In genomic region chr7:98280296-98280695, GRCh38 we compare ENCODE assay signal across 8 cellular contexts. TPM values are rescaled to one million over a fixed set of nuclear protein-coding genes. Genes with fewer than 3 reads are reported as not detected.
DNase-seq lines count a peak whose midpoint lies in the region; ATAC-seq and TF ChIP-seq lines count a peak whose summit lies in the region.

No MANE protein-coding gene starts in this region.

- no peak for DNase-seq in CD8-positive, alpha-beta T cell
- DNase-seq in endodermal cell (no peak), T-helper 9 cell (no peak), NCI-H2081 (lab: John Stamatoyannopoulos, UW) (no peak), SKM-1 (lab: John Stamatoyannopoulos, UW; ENCODE audit: unreplicated experiment) (no peak)

- no peaks in the 10 kb centered on the region for H3K27me3 ChIP-seq in CD8-positive, alpha-beta T cell (ENCODE audit: insufficient read depth, low read length)
- H3K27me3 ChIP-seq in OCI-LY1 (ENCODE audit: insufficient read depth, low read length) = no peaks in the 10 kb centered on the region
- no peaks in the 10 kb centered on the region for H3K27me3 ChIP-seq in endodermal cell (ENCODE audit: control insufficient read depth, insufficient read depth, low read length, poor library complexity, severe bottlenecking)
- no peaks in the 10 kb centered on the region for H3K27me3 ChIP-seq in neutrophil

- H3K4me1 ChIP-seq in CD8-positive, alpha-beta T cell (ENCODE audit: insufficient read depth, low read length) = peaks cover 38% of the 10 kb centered on the region
- H3K4me1 ChIP-seq in OCI-LY1 (ENCODE audit: insufficient read depth, low read length, severe bottlenecking) = peaks cover 20% of the 10 kb centered on the region
- no peaks in the 10 kb centered on the region for H3K4me1 ChIP-seq in endodermal cell (ENCODE audit: control insufficient read depth, insufficient read depth, low read length)
- peaks cover 62 to 78% of the 10 kb centered on the region in 2 experiments for H3K4me1 ChIP-seq in neutrophil (ENCODE audit: control insufficient read depth in 1 of 2, insufficient read depth in 1 of 2, low read depth in 1 of 2, low read length in 1 of 2)

- POLR2A ChIA-PET in CD8-positive, alpha-beta T cell (lab: Charles Lee) = interaction anchor here (0.6 to 3.8 kb wide), 4 partner anchors 20 to 1349 kb away, joined by 3 to 27 read pairs (median 4); partner anchors contain the start of gene TECPR1

- no peaks in the 10 kb centered on the region for H3K9me2 ChIP-seq in OCI-LY1 (ENCODE audit: low read depth, low read length)

- H3F3A ChIP-seq in OCI-LY1 (ENCODE audit: insufficient read depth, low read length) = no peaks in the 10 kb centered on the region

- H3K36me3 ChIP-seq in CD8-positive, alpha-beta T cell (ENCODE audit: insufficient read depth, low read length) = no peaks in the 10 kb centered on the region
- peaks cover 6% of the 10 kb centered on the region; the same call in 1 of the 2 replicates for H3K36me3 ChIP-seq in OCI-LY1 (ENCODE audit: insufficient read depth, low read length)
- H3K36me3 ChIP-seq in endodermal cell (ENCODE audit: control insufficient read depth, insufficient read depth, low read length) = no peaks in the 10 kb centered on the region
- no peaks in the 10 kb centered on the region for H3K36me3 ChIP-seq in neutrophil

- no peaks in the 10 kb centered on the region for H3K9me3 Mint-ChIP-seq in CD8-positive, alpha-beta T cell
- no peaks in the 10 kb centered on the region for H3K9me3 Mint-ChIP-seq in endodermal cell

- H3K9ac ChIP-seq in OCI-LY1 (ENCODE audit: low read length) = no peak overlapping the region; the same call in 1 of the 2 replicates
- H3K9ac ChIP-seq in endodermal cell (ENCODE audit: extremely low read depth, low read length, poor library complexity, severe bottlenecking) = peak overlapping the region; percentile 62

- peak overlapping the region; percentile 62 for H3K27ac ChIP-seq in CD8-positive, alpha-beta T cell (ENCODE audit: low read depth, low read length)
- H3K27ac ChIP-seq in OCI-LY1 (ENCODE audit: low read depth, low read length, poor library complexity, severe bottlenecking) = no peak overlapping the region
- H3K27ac ChIP-seq in endodermal cell (ENCODE audit: low read depth, low read length) = no peak overlapping the region
- H3K27ac ChIP-seq in neutrophil = peak overlapping the region; percentile 98

- ATAC-seq in CD8-positive, alpha-beta T cell = no peak
- ATAC-seq in GM19035 (IDR thresholded peaks at IDR 0.05; ENCODE audit: unreplicated experiment) = no peak

- peak overlapping the region; percentile 90 for H3K27ac Mint-ChIP-seq in CD8-positive, alpha-beta T cell
- H3K27ac Mint-ChIP-seq in endodermal cell = peak overlapping the region; percentile 89

- H3K27me3 Mint-ChIP-seq in CD8-positive, alpha-beta T cell (ENCODE audit: low read depth) = no peaks in the 10 kb centered on the region
- H3K27me3 Mint-ChIP-seq in endodermal cell (ENCODE audit: insufficient read depth) = no peaks in the 10 kb centered on the region

- no peak for TF ChIP-seq CTCF in CD8-positive, alpha-beta T cell (IDR thresholded peaks at IDR 0.05)
- no peak for TF ChIP-seq CTCF in OCI-LY1 (IDR thresholded peaks at IDR 0.05; ENCODE audit: low read length)
- TF ChIP-seq CTCF in endodermal cell (conservative IDR thresholded peaks at IDR 0.05) = no peak
- no peak for TF ChIP-seq CTCF in neutrophil (IDR thresholded peaks at IDR 0.05)

- no peak overlapping the region for H3K4me3 ChIP-seq in CD8-positive, alpha-beta T cell (ENCODE audit: low read depth, low read length)
- H3K4me3 ChIP-seq in OCI-LY1 (ENCODE audit: low read depth, low read length, poor library complexity, severe bottlenecking) (peak overlapping the region; percentile 65), endodermal cell (ENCODE audit: low read length) (peak overlapping the region; percentile 87), neutrophil (ENCODE audit: low read depth in 1 of 2, low read length in 1 of 2) (peak overlapping the region; percentile 72 to 73)

- CTCF ChIA-PET in CD8-positive, alpha-beta T cell (lab: Charles Lee) = interaction anchor here (0.5 to 2.2 kb wide), 5 partner anchors 8 to 119 kb away, joined by 3 to 10 read pairs (median 4); no protein-coding TSS in a partner anchor

- H3K9me3 ChIP-seq in CD8-positive, alpha-beta T cell (ENCODE audit: low read length) = no peaks in the 10 kb centered on the region
- H3K9me3 ChIP-seq in OCI-LY1 (ENCODE audit: low read length) = no peaks in the 10 kb centered on the region
- no peaks in the 10 kb centered on the region for H3K9me3 ChIP-seq in endodermal cell (ENCODE audit: control insufficient read depth, low read length)
- no peaks in the 10 kb centered on the region for H3K9me3 ChIP-seq in neutrophil

- peak overlapping the region; percentile 91 for H3K4me3 Mint-ChIP-seq in CD8-positive, alpha-beta T cell
- peak overlapping the region; percentile 66 for H3K4me3 Mint-ChIP-seq in endodermal cell

- H3K4me2 ChIP-seq in OCI-LY1 (ENCODE audit: low read length) = peak overlapping the region; percentile 96

- intact Hi-C loops in CD8-positive, alpha-beta T cell (cut with DNase I, micrococcal nuclease) = loop anchor here (2.0 to 10.0 kb wide), 9 partner anchors 13 to 1163 kb away; partner anchors contain the start of genes SDHAF3 (in 2 of the 2), BAIAP2L1 (in 1 of the 2), LMTK2 (in 1 of the 2) and SMURF1 (in 1 of the 2)

- WGBS in endodermal cell (ENCODE audit: insufficient coverage in 1 of 2, insufficient read length in 1 of 2), 2 experiments = 70 to 79% methylated on average over 5 to 7 of the region's 7 CpGs

- H3K36me3 Mint-ChIP-seq in CD8-positive, alpha-beta T cell = peaks cover 3% of the 10 kb centered on the region
- H3K36me3 Mint-ChIP-seq in endodermal cell (ENCODE audit: low read depth) = peaks cover 6% of the 10 kb centered on the region

- H3K4me1 Mint-ChIP-seq in CD8-positive, alpha-beta T cell (ENCODE audit: low read depth) = peaks cover 33% of the 10 kb centered on the region
- peaks cover 20% of the 10 kb centered on the region for H3K4me1 Mint-ChIP-seq in endodermal cell

- no peaks in the 10 kb centered on the region for H3K79me2 ChIP-seq in OCI-LY1 (ENCODE audit: insufficient read depth, low read length)

- no peaks in the 10 kb centered on the region for H4K20me1 ChIP-seq in OCI-LY1 (ENCODE audit: insufficient read depth, low read length)

- no peak overlapping the region for H2AFZ ChIP-seq in OCI-LY1 (ENCODE audit: low read length)

RNA-seq across cellular contexts. Expression of gene BRI3, which starts 1.2 kb away (rescaled TPM):
- total RNA-seq in CD8-positive, alpha-beta T cell = 10 to 100 TPM; 70.6 to 70.8 TPM
- 100 to 1,000 TPM; 130 to 152 TPM for total RNA-seq in endodermal cell
- 158 TPM for polyA plus RNA-seq in endodermal cell (2013, experiment 1 of 2)
- polyA plus RNA-seq in endodermal cell (2013, experiment 2 of 2) = 139 TPM

RNA-seq across cellular contexts. Expression of gene TECPR1, which starts 28.3 kb away (rescaled TPM):
- 10 to 100 TPM; 64.4 to 68.2 TPM for total RNA-seq in CD8-positive, alpha-beta T cell
- 10 to 100 TPM; 27.2 to 32.0 TPM for total RNA-seq in endodermal cell
- 18.7 TPM for polyA plus RNA-seq in endodermal cell (2013, experiment 1 of 2)
- 19.2 TPM for polyA plus RNA-seq in endodermal cell (2013, experiment 2 of 2)

Comparison
In these comparisons a context has a peak if more than half of its experiments do, and no peak if none do; other contexts are left out.
1. H3K27ac ChIP-seq: peak in CD8-positive, alpha-beta T cell (single experiment) and neutrophil (single experiment); none in OCI-LY1 (single experiment) and endodermal cell (single experiment).